Comparison of ENCODE assay signal across 10 cellular contexts in genomic region chr3:124248471-124249028, GRCh38.
A peak's percentile ranks its signal among the peaks of the same experiment; 100 is the strongest.
DNase-seq lines count a peak whose midpoint lies in the region; ATAC-seq and TF ChIP-seq lines count a peak whose summit lies in the region.
"Had no signal": no experiment of that assay in that cellular context is flagged by ENCODE, and none has a peak within 500 bp of the region (broad histone marks: within the 10 kb centered on the region; RNA-seq: fewer than 3 reads in every experiment).

No MANE protein-coding gene starts in this region.

- H3K9me2 ChIP-seq in SK-N-SH = no peaks in the 10 kb centered on the region

- H3K27ac ChIP-seq in SK-N-SH (ENCODE audit: low read depth in 2 of 2, low read length in 1 of 2) (peak overlapping the region; percentile 95 to 97), parathyroid adenoma (peak overlapping the region; percentile 70)

- no peaks in the 10 kb centered on the region for H4K20me1 ChIP-seq in SK-N-SH (ENCODE audit: insufficient read depth)

- TF ChIP-seq RAD21 in SK-N-SH (IDR thresholded peaks at IDR 0.05; ENCODE audit: low read length) = 0 out of 2 replicates have a peak, but pooled peaks have one; percentile 12

- H3K9me3 ChIP-seq in SK-N-SH (no peaks in the 10 kb centered on the region), parathyroid adenoma (ENCODE audit: control insufficient read depth, low read length) (no peaks in the 10 kb centered on the region)

- no peak overlapping the region for H3K4me3 Mint-ChIP-seq in progenitor cell of endocrine pancreas (ENCODE audit: low read depth)

- TF ChIP-seq EP300 in SK-N-SH (IDR thresholded peaks at IDR 0.05; ENCODE audit: borderline replicate concordance in 1 of 2, low read depth in 1 of 2, low read length in 1 of 2) = peak; percentile 52 to 62; a peak in 2 of 4 replicates

- CTCF ChIA-PET in SK-N-SH (lab: Yijun Ruan, JAX) = interaction anchor here (1.1 to 2.2 kb wide), 3 partner anchors 16 to 172 kb away, joined by 4 to 8 read pairs (median 4); no protein-coding TSS in a partner anchor

- H2AFZ ChIP-seq in SK-N-SH (ENCODE audit: low read depth) (peak overlapping the region; percentile 23; the same call in 1 of the 2 replicates), parathyroid adenoma (no peak overlapping the region)

- H3K4me3 ChIP-seq in SK-N-SH (ENCODE audit: low read depth in 2 of 2, low read length in 1 of 2) = no peak overlapping the region
- H3K4me3 ChIP-seq in fibroblast of pulmonary artery (replicated peaks; ENCODE audit: low read depth, low read length) = no peak overlapping the region
- no peak overlapping the region for H3K4me3 ChIP-seq in parathyroid adenoma (ENCODE audit: low read depth, low read length)

- WGBS in SK-N-SH (ENCODE audit: low lambda C conversion rate) = 6% methylated on average over 4 of the region's 4 CpGs

- H3K79me2 ChIP-seq in SK-N-SH (ENCODE audit: insufficient read depth) (no peaks in the 10 kb centered on the region), parathyroid adenoma (peaks cover 2% of the 10 kb centered on the region)

- POLR2A ChIA-PET in SK-N-SH (lab: Yijun Ruan, JAX) = interaction anchor here (0.5 to 1.3 kb wide), 3 partner anchors 77 to 593 kb away, joined by 3 to 4 read pairs (median 3); partner anchors contain the start of gene KALRN

- peaks cover 9% of the 10 kb centered on the region for H3K4me1 Mint-ChIP-seq in progenitor cell of endocrine pancreas (ENCODE audit: low read depth)

- no peaks in the 10 kb centered on the region for H3K36me3 ChIP-seq in SK-N-SH (replicated peaks in 1 of 2; ENCODE audit: control insufficient read depth in 1 of 2, insufficient read depth in 2 of 2, low read length in 1 of 2)
- no peaks in the 10 kb centered on the region for H3K36me3 ChIP-seq in parathyroid adenoma (ENCODE audit: control insufficient read depth, insufficient read depth, low read length)

- H3K27me3 ChIP-seq in SK-N-SH (ENCODE audit: insufficient read depth) (no peaks in the 10 kb centered on the region), parathyroid adenoma (ENCODE audit: control insufficient read depth, insufficient read depth, low read length) (no peaks in the 10 kb centered on the region)

- H3K36me3 Mint-ChIP-seq in progenitor cell of endocrine pancreas (ENCODE audit: insufficient read depth) = no peaks in the 10 kb centered on the region

- no peak for ATAC-seq in HG03039 (IDR thresholded peaks at IDR 0.05; ENCODE audit: unreplicated experiment)

- no peaks in the 10 kb centered on the region for H3K27me3 Mint-ChIP-seq in progenitor cell of endocrine pancreas

- peak overlapping the region; percentile 35 for H3K4me2 ChIP-seq in SK-N-SH
- H3K4me2 ChIP-seq in parathyroid adenoma (ENCODE audit: low read length) = peak overlapping the region; percentile 4

- peaks cover 27% of the 10 kb centered on the region for H3F3A ChIP-seq in SK-N-SH (replicated peaks; ENCODE audit: insufficient read depth)

- no peak overlapping the region for H3K27ac Mint-ChIP-seq in progenitor cell of endocrine pancreas

- H3K9ac ChIP-seq in SK-N-SH (peak overlapping the region; percentile 25; the same call in 1 of the 2 replicates), parathyroid adenoma (no peak overlapping the region)

- H3K9me3 Mint-ChIP-seq in progenitor cell of endocrine pancreas (ENCODE audit: low read depth) = no peaks in the 10 kb centered on the region

- DNase-seq in AG08396 (ENCODE audit: low spot score) (peak; percentile 58), SK-N-SH (peak; percentile 52), fibroblast of pulmonary artery (ENCODE audit: low read depth) (peak; percentile 91), progenitor cell of endocrine pancreas (ENCODE audit: low spot score, unreplicated experiment) (no peak), SK-N-DZ (ENCODE audit: low spot score) (no peak), occipital lobe (lab: John Stamatoyannopoulos, UW) (no peak)
- DNase-seq: activated gamma-delta T cell, SHP77 had no signal

- TF ChIP-seq CTCF in SK-N-SH (IDR thresholded peaks at IDR 0.05) (no peak), fibroblast of pulmonary artery (IDR thresholded peaks at IDR 0.05; ENCODE audit: low read length, missing control alignments) (no peak), parathyroid adenoma (IDR thresholded peaks at IDR 0.05) (no peak), progenitor cell of endocrine pancreas (IDR thresholded peaks at IDR 0.05; ENCODE audit: unreplicated experiment) (no peak)

- H3K4me1 ChIP-seq in SK-N-SH (ENCODE audit: control insufficient read depth in 1 of 2, insufficient read depth in 2 of 2, low read depth in 1 of 2, low read length in 1 of 2) (peaks cover 18 to 34% of the 10 kb centered on the region in 2 experiments), parathyroid adenoma (peaks cover 18% of the 10 kb centered on the region)

TF ChIP-seq in SK-N-SH, 30 proteins besides CTCF, POLR2A, EP300 and RAD21 (continues in another document):
- TF ChIP-seq FOXM1 (IDR thresholded peaks at IDR 0.05; ENCODE audit: low read depth) (peak; percentile 40; the same call in 1 of the 2 replicates), SIN3A (IDR thresholded peaks at IDR 0.05; ENCODE audit: borderline replicate concordance, low read depth, low read length) (peak; percentile 20; the same call in 1 of the 2 replicates), FOXJ3 (CRISPR knock-in tag; IDR thresholded peaks at IDR 0.05) (no peak), RCOR1 (IDR thresholded peaks at IDR 0.05; ENCODE audit: low read length) (peak; percentile 78), SMC3 (IDR thresholded peaks at IDR 0.05; ENCODE audit: low read depth, low read length) (no peak), YY1 (IDR thresholded peaks at IDR 0.05; ENCODE audit: low read depth) (peak; percentile 41; the same call in 1 of the 2 replicates), EZH2phosphoT487 (IDR thresholded peaks at IDR 0.05; ENCODE audit: borderline replicate concordance, low read depth) (no peak), MAX (IDR thresholded peaks at IDR 0.05; ENCODE audit: low read depth) (peak; percentile 78), TAF1 (IDR thresholded peaks at IDR 0.05; ENCODE audit: borderline replicate concordance, low read depth, low read length) (no peak), RXRA (IDR thresholded peaks at IDR 0.05; ENCODE audit: borderline replicate concordance, low read depth) (peak; percentile 52; the same call in 1 of the 2 replicates)
- TF ChIP-seq, protein P1, sequence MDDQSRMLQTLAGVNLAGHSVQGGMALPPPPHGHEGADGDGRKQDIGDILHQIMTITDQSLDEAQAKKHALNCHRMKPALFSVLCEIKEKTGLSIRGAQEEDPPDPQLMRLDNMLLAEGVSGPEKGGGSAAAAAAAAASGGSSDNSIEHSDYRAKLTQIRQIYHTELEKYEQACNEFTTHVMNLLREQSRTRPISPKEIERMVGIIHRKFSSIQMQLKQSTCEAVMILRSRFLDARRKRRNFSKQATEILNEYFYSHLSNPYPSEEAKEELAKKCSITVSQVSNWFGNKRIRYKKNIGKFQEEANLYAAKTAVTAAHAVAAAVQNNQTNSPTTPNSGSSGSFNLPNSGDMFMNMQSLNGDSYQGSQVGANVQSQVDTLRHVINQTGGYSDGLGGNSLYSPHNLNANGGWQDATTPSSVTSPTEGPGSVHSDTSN (IDR thresholded peaks at IDR 0.05) = peak; percentile 82
- TF ChIP-seq, protein P2, sequence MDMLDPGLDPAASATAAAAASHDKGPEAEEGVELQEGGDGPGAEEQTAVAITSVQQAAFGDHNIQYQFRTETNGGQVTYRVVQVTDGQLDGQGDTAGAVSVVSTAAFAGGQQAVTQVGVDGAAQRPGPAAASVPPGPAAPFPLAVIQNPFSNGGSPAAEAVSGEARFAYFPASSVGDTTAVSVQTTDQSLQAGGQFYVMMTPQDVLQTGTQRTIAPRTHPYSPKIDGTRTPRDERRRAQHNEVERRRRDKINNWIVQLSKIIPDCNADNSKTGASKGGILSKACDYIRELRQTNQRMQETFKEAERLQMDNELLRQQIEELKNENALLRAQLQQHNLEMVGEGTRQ (IDR thresholded peaks at IDR 0.05; ENCODE audit: borderline replicate concordance, low read depth, low read length) = no peak
- TF ChIP-seq, protein P3, sequence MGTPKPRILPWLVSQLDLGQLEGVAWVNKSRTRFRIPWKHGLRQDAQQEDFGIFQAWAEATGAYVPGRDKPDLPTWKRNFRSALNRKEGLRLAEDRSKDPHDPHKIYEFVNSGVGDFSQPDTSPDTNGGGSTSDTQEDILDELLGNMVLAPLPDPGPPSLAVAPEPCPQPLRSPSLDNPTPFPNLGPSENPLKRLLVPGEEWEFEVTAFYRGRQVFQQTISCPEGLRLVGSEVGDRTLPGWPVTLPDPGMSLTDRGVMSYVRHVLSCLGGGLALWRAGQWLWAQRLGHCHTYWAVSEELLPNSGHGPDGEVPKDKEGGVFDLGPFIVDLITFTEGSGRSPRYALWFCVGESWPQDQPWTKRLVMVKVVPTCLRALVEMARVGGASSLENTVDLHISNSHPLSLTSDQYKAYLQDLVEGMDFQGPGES (IDR thresholded peaks at IDR 0.05; ENCODE audit: low read depth, low read length) = no peak
- TF ChIP-seq, protein P4, sequence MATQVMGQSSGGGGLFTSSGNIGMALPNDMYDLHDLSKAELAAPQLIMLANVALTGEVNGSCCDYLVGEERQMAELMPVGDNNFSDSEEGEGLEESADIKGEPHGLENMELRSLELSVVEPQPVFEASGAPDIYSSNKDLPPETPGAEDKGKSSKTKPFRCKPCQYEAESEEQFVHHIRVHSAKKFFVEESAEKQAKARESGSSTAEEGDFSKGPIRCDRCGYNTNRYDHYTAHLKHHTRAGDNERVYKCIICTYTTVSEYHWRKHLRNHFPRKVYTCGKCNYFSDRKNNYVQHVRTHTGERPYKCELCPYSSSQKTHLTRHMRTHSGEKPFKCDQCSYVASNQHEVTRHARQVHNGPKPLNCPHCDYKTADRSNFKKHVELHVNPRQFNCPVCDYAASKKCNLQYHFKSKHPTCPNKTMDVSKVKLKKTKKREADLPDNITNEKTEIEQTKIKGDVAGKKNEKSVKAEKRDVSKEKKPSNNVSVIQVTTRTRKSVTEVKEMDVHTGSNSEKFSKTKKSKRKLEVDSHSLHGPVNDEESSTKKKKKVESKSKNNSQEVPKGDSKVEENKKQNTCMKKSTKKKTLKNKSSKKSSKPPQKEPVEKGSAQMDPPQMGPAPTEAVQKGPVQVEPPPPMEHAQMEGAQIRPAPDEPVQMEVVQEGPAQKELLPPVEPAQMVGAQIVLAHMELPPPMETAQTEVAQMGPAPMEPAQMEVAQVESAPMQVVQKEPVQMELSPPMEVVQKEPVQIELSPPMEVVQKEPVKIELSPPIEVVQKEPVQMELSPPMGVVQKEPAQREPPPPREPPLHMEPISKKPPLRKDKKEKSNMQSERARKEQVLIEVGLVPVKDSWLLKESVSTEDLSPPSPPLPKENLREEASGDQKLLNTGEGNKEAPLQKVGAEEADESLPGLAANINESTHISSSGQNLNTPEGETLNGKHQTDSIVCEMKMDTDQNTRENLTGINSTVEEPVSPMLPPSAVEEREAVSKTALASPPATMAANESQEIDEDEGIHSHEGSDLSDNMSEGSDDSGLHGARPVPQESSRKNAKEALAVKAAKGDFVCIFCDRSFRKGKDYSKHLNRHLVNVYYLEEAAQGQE (IDR thresholded peaks at IDR 0.05; ENCODE audit: low read depth, low read length) = no peak

Comparison
In these comparisons a context has a peak if more than half of its experiments do, and no peak if none do; other contexts are left out.
1. DNase-seq: peak in AG08396 (single experiment), SK-N-SH (single experiment) and fibroblast of pulmonary artery (single experiment); none in progenitor cell of endocrine pancreas (single experiment), SK-N-DZ (single experiment) and occipital lobe (single experiment).